In genomic region chr2:143553261-143553660, GRCh38 we compare ENCODE assay signal across 16 cellular contexts.
DNase-seq lines count a peak whose midpoint lies in the region; ATAC-seq and TF ChIP-seq lines count a peak whose summit lies in the region.
"Had no signal": no experiment of that assay in that cellular context is flagged by ENCODE, and none has a peak within 500 bp of the region (broad histone marks: within the 10 kb centered on the region; RNA-seq: fewer than 3 reads in every experiment).

No MANE protein-coding gene starts in this region.

- POLR2A ChIA-PET in CD4-positive, alpha-beta memory T cell (lab: Charles Lee; ENCODE audit: partially characterized antibody) = no interaction called here
- POLR2A ChIA-PET in OCI-LY7 (lab: Charles Lee) = no interaction called here

- no peaks in the 10 kb centered on the region for H3K9me2 ChIP-seq in OCI-LY7 (ENCODE audit: insufficient read depth, low read length)

- no peaks in the 10 kb centered on the region for H4K20me1 ChIP-seq in OCI-LY7 (ENCODE audit: insufficient read depth, low read length)
- H4K20me1 ChIP-seq: BLaER1 had no signal

- H3K4me3 Mint-ChIP-seq in CD4-positive, alpha-beta memory T cell = no peak overlapping the region
- no peak overlapping the region for H3K4me3 Mint-ChIP-seq in activated naive CD8-positive, alpha-beta T cell treated with anti-CD3 and anti-CD28 coated beads, Interleukin-2, amount 50 U/mL, for 24 hours
- no peak overlapping the region for H3K4me3 Mint-ChIP-seq in nephron progenitor cell
- H3K4me3 Mint-ChIP-seq: neural progenitor cell; stimulated activated memory B cell treated with anti-CD40 and anti-IgM and Interleukin-4, amounts not matched to agents 10 μg/mL and 1 μg/mL and 100 μg/mL, for 72 hours; T-helper 1 cell treated with Interleukin-12 subunit alpha and Interleukin-12 subunit beta and Interleukin-4 antibody, amounts not matched to agents 30 μg/mL and 1 μg/mL, for 36 hours had no signal

- H3K4me2 ChIP-seq in OCI-LY7 (ENCODE audit: low read length) = no peak overlapping the region
- H3K4me2 ChIP-seq: BLaER1, neural progenitor cell had no signal

- H3K27me3 Mint-ChIP-seq in CD4-positive, alpha-beta memory T cell = no peaks in the 10 kb centered on the region
- H3K27me3 Mint-ChIP-seq in activated naive CD8-positive, alpha-beta T cell treated with anti-CD3 and anti-CD28 coated beads, Interleukin-2, amount 50 U/mL, for 24 hours = no peaks in the 10 kb centered on the region
- H3K27me3 Mint-ChIP-seq in nephron progenitor cell (ENCODE audit: low read depth, poor library complexity) = no peaks in the 10 kb centered on the region
- H3K27me3 Mint-ChIP-seq: stimulated activated memory B cell treated with anti-CD40 and anti-IgM and Interleukin-4, amounts not matched to agents 10 μg/mL and 1 μg/mL and 100 μg/mL, for 72 hours had no signal

- peaks cover 14% of the 10 kb centered on the region for H3K36me3 ChIP-seq in CD4-positive, alpha-beta memory T cell (ENCODE audit: insufficient read depth, low read length)
- H3K36me3 ChIP-seq in OCI-LY7 (ENCODE audit: insufficient read depth, low read length) = 0 out of 2 replicates have a peak, but pooled peaks cover 5% of the 10 kb centered on the region
- H3K36me3 ChIP-seq: HAP-1, left ventricle myocardium inferior, neural progenitor cell had no signal

- H3K27ac ChIP-seq in CD4-positive, alpha-beta memory T cell (ENCODE audit: low read depth, low read length) = no peak overlapping the region
- H3K27ac ChIP-seq in OCI-LY7 (ENCODE audit: low read depth, low read length, poor library complexity, severe bottlenecking) = no peak overlapping the region
- H3K27ac ChIP-seq: BLaER1, left ventricle myocardium inferior, neural progenitor cell had no signal

- peaks cover 7 to 18% (median 15%) of the 10 kb centered on the region in 4 donors for H3K4me1 Mint-ChIP-seq in CD4-positive, alpha-beta memory T cell
- peaks cover 8% of the 10 kb centered on the region for H3K4me1 Mint-ChIP-seq in activated naive CD8-positive, alpha-beta T cell treated with anti-CD3 and anti-CD28 coated beads, Interleukin-2, amount 50 U/mL, for 24 hours
- H3K4me1 Mint-ChIP-seq in nephron progenitor cell = peaks cover 8% of the 10 kb centered on the region
- H3K4me1 Mint-ChIP-seq: neural progenitor cell; stimulated activated memory B cell treated with anti-CD40 and anti-IgM and Interleukin-4, amounts not matched to agents 10 μg/mL and 1 μg/mL and 100 μg/mL, for 72 hours had no signal

- no peak for TF ChIP-seq CTCF in OCI-LY7 (conservative IDR thresholded peaks at IDR 0.05; ENCODE audit: low read length)
- no peak for TF ChIP-seq CTCF in nephron progenitor cell (IDR thresholded peaks at IDR 0.05)

- intact Hi-C loops in CD4-positive, alpha-beta memory T cell (cut with micrococcal nuclease) = no loop called here
- intact Hi-C loops in OCI-LY7 (cut with micrococcal nuclease; ENCODE audit: unreplicated experiment) = no loop called here

- no peak overlapping the region for H3K4me3 ChIP-seq in CD4-positive, alpha-beta memory T cell (ENCODE audit: low read length in 2 of 2)
- H3K4me3 ChIP-seq in OCI-LY7 (ENCODE audit: low read depth, low read length, poor library complexity, severe bottlenecking) = no peak overlapping the region
- H3K4me3 ChIP-seq: BLaER1, HAP-1, left ventricle myocardium inferior, neural progenitor cell had no signal

- CTCF ChIA-PET in CD4-positive, alpha-beta memory T cell (lab: Charles Lee; ENCODE audit: partially characterized antibody) = no interaction called here
- CTCF ChIA-PET in OCI-LY7 (lab: Charles Lee; ENCODE audit: unreplicated experiment) = no interaction called here

- peaks cover 38 to 44% of the 10 kb centered on the region in 2 donors for H3K36me3 Mint-ChIP-seq in CD4-positive, alpha-beta memory T cell
- H3K36me3 Mint-ChIP-seq in activated naive CD8-positive, alpha-beta T cell treated with anti-CD3 and anti-CD28 coated beads, Interleukin-2, amount 50 U/mL, for 24 hours (ENCODE audit: low read depth) = peaks cover 21% of the 10 kb centered on the region
- H3K36me3 Mint-ChIP-seq in nephron progenitor cell (ENCODE audit: low read depth) = no peaks in the 10 kb centered on the region
- H3K36me3 Mint-ChIP-seq: neural progenitor cell had no signal

- no peak for DNase-seq in CD4-positive, alpha-beta memory T cell
- DNase-seq in activated naive CD8-positive, alpha-beta T cell treated with anti-CD3 and anti-CD28 coated beads, Interleukin-2, amount 50 U/mL, for 24 hours = peak; percentile 4
- DNase-seq in middle frontal gyrus (ENCODE audit: extremely low spot score, low spot score) = no peak
- no peak for DNase-seq in OCI-LY7 (ENCODE audit: low spot score)
- no peak for DNase-seq in nephron progenitor cell
- no peak for DNase-seq in kidney glomerular epithelial cell (lab: John Stamatoyannopoulos, UW)
- DNase-seq: left ventricle myocardium inferior, NCI-H2171, small intestine had no signal

- H3K9me3 ChIP-seq in CD4-positive, alpha-beta memory T cell (ENCODE audit: control insufficient read depth in 1 of 2, low read length in 2 of 2) = no peaks in the 10 kb centered on the region
- no peaks in the 10 kb centered on the region for H3K9me3 ChIP-seq in OCI-LY7 (ENCODE audit: low read length)
- H3K9me3 ChIP-seq: BLaER1, HAP-1, left ventricle myocardium inferior had no signal

- H3K4me1 ChIP-seq in CD4-positive, alpha-beta memory T cell (ENCODE audit: insufficient read depth, low read length) = no peaks in the 10 kb centered on the region
- H3K4me1 ChIP-seq in OCI-LY7 (ENCODE audit: insufficient read depth, low read length, poor library complexity, severe bottlenecking) = no peaks in the 10 kb centered on the region
- H3K4me1 ChIP-seq: BLaER1, HAP-1, left ventricle myocardium inferior, neural progenitor cell had no signal

- ATAC-seq in GM18907 (IDR thresholded peaks at IDR 0.05; ENCODE audit: unreplicated experiment) (peak; percentile 78), HG03039 (IDR thresholded peaks at IDR 0.05; ENCODE audit: unreplicated experiment) (peak; percentile 54)
- ATAC-seq in activated naive CD8-positive, alpha-beta T cell treated with anti-CD3 and anti-CD28 coated beads, Interleukin-2, amount 50 U/mL, for 24 hours = peak; percentile 94
- ATAC-seq: stimulated activated memory B cell treated with anti-CD40 and anti-IgM and Interleukin-4, amounts not matched to agents 10 μg/mL and 1 μg/mL and 100 μg/mL, for 72 hours had no signal

- no peak overlapping the region for H2AFZ ChIP-seq in OCI-LY7 (ENCODE audit: low read length)
- H2AFZ ChIP-seq: neural progenitor cell had no signal

- no peaks in the 10 kb centered on the region for H3K79me2 ChIP-seq in OCI-LY7 (ENCODE audit: insufficient read depth, low read depth, low read length)

- no peaks in the 10 kb centered on the region for H3K9me3 Mint-ChIP-seq in CD4-positive, alpha-beta memory T cell
- no peaks in the 10 kb centered on the region for H3K9me3 Mint-ChIP-seq in activated naive CD8-positive, alpha-beta T cell treated with anti-CD3 and anti-CD28 coated beads, Interleukin-2, amount 50 U/mL, for 24 hours
- H3K9me3 Mint-ChIP-seq in nephron progenitor cell = no peaks in the 10 kb centered on the region
- H3K9me3 Mint-ChIP-seq: neural progenitor cell; stimulated activated memory B cell treated with anti-CD40 and anti-IgM and Interleukin-4, amounts not matched to agents 10 μg/mL and 1 μg/mL and 100 μg/mL, for 72 hours; T-helper 1 cell treated with Interleukin-12 subunit alpha and Interleukin-12 subunit beta and Interleukin-4 antibody, amounts not matched to agents 30 μg/mL and 1 μg/mL, for 36 hours had no signal

- no peaks in the 10 kb centered on the region for H3K27me3 ChIP-seq in CD4-positive, alpha-beta memory T cell (ENCODE audit: insufficient read depth, low read length)
- H3K27me3 ChIP-seq: BLaER1, neural progenitor cell had no signal

- BruUV-seq in OCI-LY7 (replicated peaks; lab: Mats Ljungman, UMichigan) = no TSS peak

- peak overlapping the region in 4 of 7 donors; percentile 35 to 76 (median 60) for H3K27ac Mint-ChIP-seq in CD4-positive, alpha-beta memory T cell
- no peak overlapping the region for H3K27ac Mint-ChIP-seq in activated naive CD8-positive, alpha-beta T cell treated with anti-CD3 and anti-CD28 coated beads, Interleukin-2, amount 50 U/mL, for 24 hours
- no peak overlapping the region for H3K27ac Mint-ChIP-seq in nephron progenitor cell
- H3K27ac Mint-ChIP-seq: neural progenitor cell; stimulated activated memory B cell treated with anti-CD40 and anti-IgM and Interleukin-4, amounts not matched to agents 10 μg/mL and 1 μg/mL and 100 μg/mL, for 72 hours; T-helper 1 cell treated with Interleukin-12 subunit alpha and Interleukin-12 subunit beta and Interleukin-4 antibody, amounts not matched to agents 30 μg/mL and 1 μg/mL, for 36 hours had no signal

Comparison
In these comparisons a context has a peak if more than half of its experiments do, and no peak if none do; other contexts are left out.
1. H3K27ac Mint-ChIP-seq: peak in CD4-positive, alpha-beta memory T cell (4 of 7); none in activated naive CD8-positive, alpha-beta T cell treated with anti-CD3 and anti-CD28 coated beads, Interleukin-2, amount 50 U/mL, for 24 hours (single experiment) and nephron progenitor cell (single experiment).
2. Peak in every context shown above with its lines, with median percentiles within 50 percentile points of each other: ATAC-seq.